In genomic region chr6:74343804-74344203, GRCh38 we compare ENCODE assay signal across 13 cellular contexts.
DNase-seq lines count a peak whose midpoint lies in the region; ATAC-seq and TF ChIP-seq lines count a peak whose summit lies in the region.
"Had no signal": no experiment of that assay in that cellular context is flagged by ENCODE, and none has a peak within 500 bp of the region (broad histone marks: within the 10 kb centered on the region; RNA-seq: fewer than 3 reads in every experiment).

No MANE protein-coding gene starts in this region.

- no peak for ATAC-seq in HG03045 (IDR thresholded peaks at IDR 0.05; ENCODE audit: unreplicated experiment)
- ATAC-seq: left cardiac atrium, T-helper 17 cell had no signal

- H3K4me3 ChIP-seq in GM12865 (ENCODE audit: low read depth, low read length): no peak overlapping the region
- no peak overlapping the region for H3K4me3 ChIP-seq in fibroblast of the aortic adventitia (ENCODE audit: low read depth, low read length)
- H3K4me3 ChIP-seq in dorsolateral prefrontal cortex: no peak overlapping the region
- H3K4me3 ChIP-seq: suprapubic skin had no signal

- peaks cover 0 to 4% (median 0%) of the 10 kb centered on the region in 45 donors for H3K27me3 ChIP-seq in dorsolateral prefrontal cortex
- H3K27me3 ChIP-seq: BE2C, suprapubic skin had no signal

- no peak overlapping the region for H3K27ac ChIP-seq in 22Rv1
- H3K27ac ChIP-seq in dorsolateral prefrontal cortex: no peak overlapping the region

- TF ChIP-seq CTCF in 22Rv1 (IDR thresholded peaks at IDR 0.05) (peak; percentile 64), GM12865 (IDR thresholded peaks at IDR 0.05; ENCODE audit: insufficient read depth, low read depth, low read length, missing control alignments) (no peak), fibroblast of the aortic adventitia (IDR thresholded peaks at IDR 0.05; ENCODE audit: insufficient read depth, low read length) (peak; percentile 27), dorsolateral prefrontal cortex (IDR thresholded peaks at IDR 0.05 in 54 of 56, conservative IDR thresholded peaks at IDR 0.05 in 2 of 56; ENCODE audit: low read depth in 1 of 56, partially characterized antibody in 56 of 56) (peak in 7 of 56 donors; percentile 10 to 21 (median 14))

- intact Hi-C loops in dorsolateral prefrontal cortex (cut with DNase I): no loop called here

- DNase-seq in GM12865 (ENCODE audit: low read depth): peak; percentile 1
- DNase-seq in RPMI7951 (ENCODE audit: low read depth): peak; percentile 14
- DNase-seq in fibroblast of the aortic adventitia (ENCODE audit: low read depth): peak; percentile 29
- DNase-seq in stimulated activated CD4-positive, alpha-beta T cell treated with anti-CD3 and anti-CD28 coated beads, Interleukin-4, amount 100 ng/mL, for 4 hours: no peak
- no peak for DNase-seq in dorsolateral prefrontal cortex
- no peak for DNase-seq in HK-2 (ENCODE audit: unreplicated experiment)
- DNase-seq: left cardiac atrium, NCI-H345, T-helper 17 cell had no signal

Comparison
In these comparisons a context has a peak if more than half of its experiments do, and no peak if none do; other contexts are left out.
1. DNase-seq: peak in GM12865 (single experiment), RPMI7951 (single experiment) and fibroblast of the aortic adventitia (single experiment); none in stimulated activated CD4-positive, alpha-beta T cell treated with anti-CD3 and anti-CD28 coated beads, Interleukin-4, amount 100 ng/mL, for 4 hours (0 of 2), dorsolateral prefrontal cortex (0 of 10) and HK-2 (single experiment).